In the genomic region with DNA sequence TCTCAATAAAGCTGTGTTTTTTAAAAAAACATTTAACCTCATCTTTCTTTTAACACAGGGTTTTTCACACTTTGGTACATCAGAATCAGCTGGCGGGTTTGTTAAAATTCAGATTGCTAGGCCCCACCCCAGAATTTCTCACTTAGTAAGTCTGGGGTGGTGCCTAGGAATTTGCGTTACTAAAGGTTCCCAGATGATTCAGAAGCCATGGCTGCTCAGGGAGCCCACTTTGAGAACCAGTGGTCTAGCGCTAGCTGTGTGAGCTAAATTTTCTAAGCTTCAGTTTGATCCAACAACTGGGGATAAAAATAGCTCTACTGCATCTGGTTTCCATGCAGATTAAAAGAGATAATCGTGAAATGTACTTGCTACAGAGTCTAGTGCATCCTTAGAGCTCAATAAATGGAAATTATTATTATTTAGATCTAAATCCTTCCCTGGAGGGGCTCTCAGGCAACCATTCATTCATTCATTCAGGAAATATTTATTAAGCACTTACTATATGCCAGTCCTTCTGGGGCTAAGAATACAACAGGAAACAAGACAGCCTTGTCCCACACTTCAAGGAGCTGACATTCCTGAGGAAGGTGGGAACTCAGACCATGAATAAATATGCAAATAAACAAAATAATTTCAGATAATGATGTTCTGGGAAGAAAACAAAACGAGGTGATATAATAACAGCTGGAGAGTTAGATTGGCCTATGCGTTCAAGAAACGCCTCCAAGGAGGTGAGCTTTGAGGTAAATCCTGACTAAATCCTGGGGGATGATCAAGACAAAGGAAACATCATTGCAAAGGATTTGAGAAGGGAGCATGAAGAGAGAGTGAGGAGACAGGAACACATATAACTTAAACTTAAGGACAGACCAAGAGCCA, we compare ENCODE assay signal across 1 cellular context.
TF ChIP-seq lines count a peak whose summit lies in the region.

No MANE protein-coding gene starts in this region.

TF ChIP-seq in SK-N-SH, 30 proteins besides CTCF, POLR2A, EP300 and RAD21 (continued from another document):
- no peak for TF ChIP-seq USF2 (IDR thresholded peaks at IDR 0.05; ENCODE audit: borderline replicate concordance, low read depth, low read length)
- no peak for TF ChIP-seq GATA2 (CRISPR knock-in tag; IDR thresholded peaks at IDR 0.05)
- TF ChIP-seq CHD2 (IDR thresholded peaks at IDR 0.05; ENCODE audit: low read length, partially characterized antibody): no peak
- TF ChIP-seq POLR2AphosphoS5 (IDR thresholded peaks at IDR 0.05; ENCODE audit: low read depth, low read length): no peak
- no peak for TF ChIP-seq FOXJ3 (CRISPR knock-in tag; IDR thresholded peaks at IDR 0.05)
- TF ChIP-seq FOXM1 (IDR thresholded peaks at IDR 0.05; ENCODE audit: low read depth): no peak
- TF ChIP-seq FOSL2 (IDR thresholded peaks at IDR 0.05; ENCODE audit: borderline replicate concordance, low read depth): no peak
